In the genomic region with DNA sequence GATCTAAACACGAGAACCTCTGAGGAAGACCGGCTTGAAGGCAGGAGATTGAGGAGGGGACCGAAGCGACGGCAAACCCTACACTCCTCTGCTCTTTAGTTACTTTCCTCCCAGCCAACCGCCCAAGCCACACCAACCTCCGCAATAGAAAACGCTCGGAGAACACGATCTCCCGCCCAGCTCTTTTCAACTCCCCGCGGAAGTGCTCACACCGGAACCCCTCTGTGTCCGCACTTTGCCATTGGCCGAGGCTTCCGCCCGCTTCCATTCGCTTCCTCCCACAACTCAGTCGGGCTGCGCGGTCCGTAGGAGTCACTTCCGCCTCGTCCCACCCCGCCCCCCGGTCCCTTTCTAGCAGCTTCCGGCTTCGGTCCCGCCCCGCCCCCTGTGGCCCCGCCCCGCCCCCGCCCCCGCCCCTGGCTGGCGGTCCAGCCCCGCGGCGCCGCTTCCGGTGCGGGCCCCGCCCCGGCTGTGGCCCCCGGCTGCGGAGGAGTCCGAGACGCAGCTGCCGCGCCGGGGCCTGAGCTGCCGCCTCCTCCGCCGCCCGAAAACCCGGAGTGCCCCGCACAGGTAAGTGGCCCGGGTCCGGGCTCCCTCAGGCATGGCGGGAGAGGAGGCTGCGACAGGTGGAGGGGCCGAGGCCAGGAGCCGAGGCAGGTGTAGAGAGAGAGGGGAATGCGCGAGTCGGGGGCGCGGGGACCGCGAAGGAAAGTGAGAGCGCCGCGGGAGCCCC, we compare ENCODE assay signal across 1 cellular context.
A peak's percentile ranks its signal among the peaks of the same experiment; 100 is the strongest.
TF ChIP-seq lines count a peak whose summit lies in the region.

A gene with protein sequence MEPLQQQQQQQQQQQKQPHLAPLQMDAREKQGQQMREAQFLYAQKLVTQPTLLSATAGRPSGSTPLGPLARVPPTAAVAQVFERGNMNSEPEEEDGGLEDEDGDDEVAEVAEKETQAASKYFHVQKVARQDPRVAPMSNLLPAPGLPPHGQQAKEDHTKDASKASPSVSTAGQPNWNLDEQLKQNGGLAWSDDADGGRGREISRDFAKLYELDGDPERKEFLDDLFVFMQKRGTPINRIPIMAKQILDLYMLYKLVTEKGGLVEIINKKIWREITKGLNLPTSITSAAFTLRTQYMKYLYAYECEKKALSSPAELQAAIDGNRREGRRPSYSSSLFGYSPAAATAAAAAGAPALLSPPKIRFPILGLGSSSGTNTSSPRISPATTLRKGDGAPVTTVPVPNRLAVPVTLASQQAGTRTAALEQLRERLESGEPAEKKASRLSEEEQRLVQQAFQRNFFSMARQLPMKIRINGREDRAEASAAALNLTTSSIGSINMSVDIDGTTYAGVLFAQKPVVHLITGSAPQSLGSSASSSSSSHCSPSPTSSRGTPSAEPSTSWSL (plus strand): TSS at position 460 of the 733 bp plus-strand sequence. CDS start 2,717 bp downstream, outside the sequence.

TF ChIP-seq in HEK293, 187 proteins besides CTCF, POLR2A, EP300 and RAD21 (continued from another document and continues in another):
- TF ChIP-seq ZBTB17 (tag by site-specific recombination; IDR thresholded peaks at IDR 0.05): peak; percentile 4; the same call in 1 of the 2 replicates
- TF ChIP-seq, protein P1, sequence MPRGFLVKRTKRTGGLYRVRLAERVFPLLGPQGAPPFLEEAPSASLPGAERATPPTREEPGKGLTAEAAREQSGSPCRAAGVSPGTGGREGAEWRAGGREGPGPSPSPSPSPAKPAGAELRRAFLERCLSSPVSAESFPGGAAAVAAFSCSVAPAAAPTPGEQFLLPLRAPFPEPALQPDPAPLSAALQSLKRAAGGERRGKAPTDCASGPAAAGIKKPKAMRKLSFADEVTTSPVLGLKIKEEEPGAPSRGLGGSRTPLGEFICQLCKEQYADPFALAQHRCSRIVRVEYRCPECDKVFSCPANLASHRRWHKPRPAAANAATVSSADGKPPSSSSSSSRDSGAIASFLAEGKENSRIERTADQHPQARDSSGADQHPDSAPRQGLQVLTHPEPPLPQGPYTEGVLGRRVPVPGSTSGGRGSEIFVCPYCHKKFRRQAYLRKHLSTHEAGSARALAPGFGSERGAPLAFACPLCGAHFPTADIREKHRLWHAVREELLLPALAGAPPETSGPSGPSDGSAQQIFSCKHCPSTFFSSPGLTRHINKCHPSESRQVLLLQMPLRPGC (tag by site-specific recombination; IDR thresholded peaks at IDR 0.05): peak; percentile 54; the same call in 1 of the 2 replicates
- TF ChIP-seq GLI2 (tag by site-specific recombination; IDR thresholded peaks at IDR 0.05; ENCODE audit: borderline replicate concordance, low read depth): no peak
- TF ChIP-seq ZNF623 (tag by site-specific recombination; IDR thresholded peaks at IDR 0.05): no peak; the same call in 1 of the 2 replicates
- peak; percentile 76 for TF ChIP-seq ZIC2 (tag by site-specific recombination; IDR thresholded peaks at IDR 0.05)
- TF ChIP-seq, protein P2, sequence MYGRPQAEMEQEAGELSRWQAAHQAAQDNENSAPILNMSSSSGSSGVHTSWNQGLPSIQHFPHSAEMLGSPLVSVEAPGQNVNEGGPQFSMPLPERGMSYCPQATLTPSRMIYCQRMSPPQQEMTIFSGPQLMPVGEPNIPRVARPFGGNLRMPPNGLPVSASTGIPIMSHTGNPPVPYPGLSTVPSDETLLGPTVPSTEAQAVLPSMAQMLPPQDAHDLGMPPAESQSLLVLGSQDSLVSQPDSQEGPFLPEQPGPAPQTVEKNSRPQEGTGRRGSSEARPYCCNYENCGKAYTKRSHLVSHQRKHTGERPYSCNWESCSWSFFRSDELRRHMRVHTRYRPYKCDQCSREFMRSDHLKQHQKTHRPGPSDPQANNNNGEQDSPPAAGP (tag by site-specific recombination; IDR thresholded peaks at IDR 0.05): peak; percentile 30; the same call in 1 of the 2 replicates
- no peak for TF ChIP-seq ZNF621 (tag by site-specific recombination; IDR thresholded peaks at IDR 0.05)
- no peak for TF ChIP-seq ZNF747 (tag by site-specific recombination; IDR thresholded peaks at IDR 0.05)
- no peak for TF ChIP-seq ZNF23 (tag by site-specific recombination; IDR thresholded peaks at IDR 0.05; ENCODE audit: borderline replicate concordance)
- TF ChIP-seq, protein P3, sequence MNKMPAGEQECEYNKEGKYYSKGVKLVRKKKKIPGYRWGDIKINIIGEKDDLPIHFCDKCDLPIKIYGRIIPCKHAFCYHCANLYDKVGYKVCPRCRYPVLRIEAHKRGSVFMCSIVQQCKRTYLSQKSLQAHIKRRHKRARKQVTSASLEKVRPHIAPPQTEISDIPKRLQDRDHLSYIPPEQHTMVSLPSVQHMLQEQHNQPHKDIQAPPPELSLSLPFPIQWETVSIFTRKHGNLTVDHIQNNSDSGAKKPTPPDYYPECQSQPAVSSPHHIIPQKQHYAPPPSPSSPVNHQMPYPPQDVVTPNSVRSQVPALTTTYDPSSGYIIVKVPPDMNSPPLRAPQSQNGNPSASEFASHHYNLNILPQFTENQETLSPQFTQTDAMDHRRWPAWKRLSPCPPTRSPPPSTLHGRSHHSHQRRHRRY (tag by site-specific recombination; IDR thresholded peaks at IDR 0.05): no peak
- no peak for TF ChIP-seq BCL11B (tag by site-specific recombination; IDR thresholded peaks at IDR 0.05; ENCODE audit: low read depth)
- TF ChIP-seq ZNF132 (tag by site-specific recombination; IDR thresholded peaks at IDR 0.05; ENCODE audit: borderline replicate concordance): no peak
- TF ChIP-seq, protein P4, sequence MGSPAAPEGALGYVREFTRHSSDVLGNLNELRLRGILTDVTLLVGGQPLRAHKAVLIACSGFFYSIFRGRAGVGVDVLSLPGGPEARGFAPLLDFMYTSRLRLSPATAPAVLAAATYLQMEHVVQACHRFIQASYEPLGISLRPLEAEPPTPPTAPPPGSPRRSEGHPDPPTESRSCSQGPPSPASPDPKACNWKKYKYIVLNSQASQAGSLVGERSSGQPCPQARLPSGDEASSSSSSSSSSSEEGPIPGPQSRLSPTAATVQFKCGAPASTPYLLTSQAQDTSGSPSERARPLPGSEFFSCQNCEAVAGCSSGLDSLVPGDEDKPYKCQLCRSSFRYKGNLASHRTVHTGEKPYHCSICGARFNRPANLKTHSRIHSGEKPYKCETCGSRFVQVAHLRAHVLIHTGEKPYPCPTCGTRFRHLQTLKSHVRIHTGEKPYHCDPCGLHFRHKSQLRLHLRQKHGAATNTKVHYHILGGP (tag by site-specific recombination; IDR thresholded peaks at IDR 0.05): no peak
- TF ChIP-seq PRDM1 (tag by site-specific recombination; IDR thresholded peaks at IDR 0.05): peak; percentile 63; the same call in 1 of the 2 replicates
- no peak for TF ChIP-seq ZNF626 (tag by site-specific recombination; IDR thresholded peaks at IDR 0.05)
- TF ChIP-seq, protein P5, sequence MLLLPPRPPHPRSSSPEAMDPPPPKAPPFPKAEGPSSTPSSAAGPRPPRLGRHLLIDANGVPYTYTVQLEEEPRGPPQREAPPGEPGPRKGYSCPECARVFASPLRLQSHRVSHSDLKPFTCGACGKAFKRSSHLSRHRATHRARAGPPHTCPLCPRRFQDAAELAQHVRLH (tag by site-specific recombination; IDR thresholded peaks at IDR 0.05): peak; percentile 96
- TF ChIP-seq ZBTB1 (tag by site-specific recombination; IDR thresholded peaks at IDR 0.05): no peak; the same call in 1 of the 2 replicates
- TF ChIP-seq ZNF16 (tag by site-specific recombination; IDR thresholded peaks at IDR 0.05; ENCODE audit: low read depth): no peak
- TF ChIP-seq MZF1 (tag by site-specific recombination; IDR thresholded peaks at IDR 0.05; ENCODE audit: borderline replicate concordance): no peak
- no peak for TF ChIP-seq ZNF792 (tag by site-specific recombination; IDR thresholded peaks at IDR 0.05)
- no peak; the same call in 1 of the 2 replicates for TF ChIP-seq ZNF221 (tag by site-specific recombination; IDR thresholded peaks at IDR 0.05; ENCODE audit: borderline replicate concordance)
- peak; percentile 39; the same call in 1 of the 2 replicates for TF ChIP-seq ZFP69B (tag by site-specific recombination; IDR thresholded peaks at IDR 0.05)
- peak; percentile 64 for TF ChIP-seq KLF10 (tag by site-specific recombination; IDR thresholded peaks at IDR 0.05)
- no peak for TF ChIP-seq ZNF211 (tag by site-specific recombination; IDR thresholded peaks at IDR 0.05; ENCODE audit: low read depth)
- TF ChIP-seq, protein P6, sequence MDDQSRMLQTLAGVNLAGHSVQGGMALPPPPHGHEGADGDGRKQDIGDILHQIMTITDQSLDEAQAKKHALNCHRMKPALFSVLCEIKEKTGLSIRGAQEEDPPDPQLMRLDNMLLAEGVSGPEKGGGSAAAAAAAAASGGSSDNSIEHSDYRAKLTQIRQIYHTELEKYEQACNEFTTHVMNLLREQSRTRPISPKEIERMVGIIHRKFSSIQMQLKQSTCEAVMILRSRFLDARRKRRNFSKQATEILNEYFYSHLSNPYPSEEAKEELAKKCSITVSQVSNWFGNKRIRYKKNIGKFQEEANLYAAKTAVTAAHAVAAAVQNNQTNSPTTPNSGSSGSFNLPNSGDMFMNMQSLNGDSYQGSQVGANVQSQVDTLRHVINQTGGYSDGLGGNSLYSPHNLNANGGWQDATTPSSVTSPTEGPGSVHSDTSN (CRISPR knock-in tag; IDR thresholded peaks at IDR 0.05): 0 out of 2 replicates have a peak, but pooled peaks have one; percentile 49
- TF ChIP-seq, protein P7, sequence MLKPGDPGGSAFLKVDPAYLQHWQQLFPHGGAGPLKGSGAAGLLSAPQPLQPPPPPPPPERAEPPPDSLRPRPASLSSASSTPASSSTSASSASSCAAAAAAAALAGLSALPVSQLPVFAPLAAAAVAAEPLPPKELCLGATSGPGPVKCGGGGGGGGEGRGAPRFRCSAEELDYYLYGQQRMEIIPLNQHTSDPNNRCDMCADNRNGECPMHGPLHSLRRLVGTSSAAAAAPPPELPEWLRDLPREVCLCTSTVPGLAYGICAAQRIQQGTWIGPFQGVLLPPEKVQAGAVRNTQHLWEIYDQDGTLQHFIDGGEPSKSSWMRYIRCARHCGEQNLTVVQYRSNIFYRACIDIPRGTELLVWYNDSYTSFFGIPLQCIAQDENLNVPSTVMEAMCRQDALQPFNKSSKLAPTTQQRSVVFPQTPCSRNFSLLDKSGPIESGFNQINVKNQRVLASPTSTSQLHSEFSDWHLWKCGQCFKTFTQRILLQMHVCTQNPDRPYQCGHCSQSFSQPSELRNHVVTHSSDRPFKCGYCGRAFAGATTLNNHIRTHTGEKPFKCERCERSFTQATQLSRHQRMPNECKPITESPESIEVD (tag by site-specific recombination; IDR thresholded peaks at IDR 0.05): no peak
- peak; percentile 21; the same call in 1 of the 2 replicates for TF ChIP-seq ZNF558 (tag by site-specific recombination; IDR thresholded peaks at IDR 0.05)
- no peak for TF ChIP-seq KLF9 (tag by site-specific recombination; IDR thresholded peaks at IDR 0.05; ENCODE audit: low read depth)
- TF ChIP-seq, protein P8, sequence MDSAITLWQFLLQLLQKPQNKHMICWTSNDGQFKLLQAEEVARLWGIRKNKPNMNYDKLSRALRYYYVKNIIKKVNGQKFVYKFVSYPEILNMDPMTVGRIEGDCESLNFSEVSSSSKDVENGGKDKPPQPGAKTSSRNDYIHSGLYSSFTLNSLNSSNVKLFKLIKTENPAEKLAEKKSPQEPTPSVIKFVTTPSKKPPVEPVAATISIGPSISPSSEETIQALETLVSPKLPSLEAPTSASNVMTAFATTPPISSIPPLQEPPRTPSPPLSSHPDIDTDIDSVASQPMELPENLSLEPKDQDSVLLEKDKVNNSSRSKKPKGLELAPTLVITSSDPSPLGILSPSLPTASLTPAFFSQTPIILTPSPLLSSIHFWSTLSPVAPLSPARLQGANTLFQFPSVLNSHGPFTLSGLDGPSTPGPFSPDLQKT (IDR thresholded peaks at IDR 0.05; ENCODE audit: borderline replicate concordance, low read depth, low read length): no peak; the same call in 1 of the 2 replicates
- TF ChIP-seq IKZF3 (tag by site-specific recombination; IDR thresholded peaks at IDR 0.05): 0 out of 2 replicates have a peak, but pooled peaks have one; percentile 7
- TF ChIP-seq KLF16 (tag by site-specific recombination; IDR thresholded peaks at IDR 0.05): peak; percentile 20; the same call in 1 of the 2 replicates
- TF ChIP-seq, protein P9, sequence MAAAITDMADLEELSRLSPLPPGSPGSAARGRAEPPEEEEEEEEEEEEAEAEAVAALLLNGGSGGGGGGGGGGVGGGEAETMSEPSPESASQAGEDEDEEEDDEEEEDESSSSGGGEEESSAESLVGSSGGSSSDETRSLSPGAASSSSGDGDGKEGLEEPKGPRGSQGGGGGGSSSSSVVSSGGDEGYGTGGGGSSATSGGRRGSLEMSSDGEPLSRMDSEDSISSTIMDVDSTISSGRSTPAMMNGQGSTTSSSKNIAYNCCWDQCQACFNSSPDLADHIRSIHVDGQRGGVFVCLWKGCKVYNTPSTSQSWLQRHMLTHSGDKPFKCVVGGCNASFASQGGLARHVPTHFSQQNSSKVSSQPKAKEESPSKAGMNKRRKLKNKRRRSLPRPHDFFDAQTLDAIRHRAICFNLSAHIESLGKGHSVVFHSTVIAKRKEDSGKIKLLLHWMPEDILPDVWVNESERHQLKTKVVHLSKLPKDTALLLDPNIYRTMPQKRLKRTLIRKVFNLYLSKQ (tag by site-specific recombination; IDR thresholded peaks at IDR 0.05; ENCODE audit: borderline replicate concordance): 0 out of 2 replicates have a peak, but pooled peaks have one; percentile 43
- no peak for TF ChIP-seq ZNF473 (tag by site-specific recombination; IDR thresholded peaks at IDR 0.05)
- TF ChIP-seq, protein P10, sequence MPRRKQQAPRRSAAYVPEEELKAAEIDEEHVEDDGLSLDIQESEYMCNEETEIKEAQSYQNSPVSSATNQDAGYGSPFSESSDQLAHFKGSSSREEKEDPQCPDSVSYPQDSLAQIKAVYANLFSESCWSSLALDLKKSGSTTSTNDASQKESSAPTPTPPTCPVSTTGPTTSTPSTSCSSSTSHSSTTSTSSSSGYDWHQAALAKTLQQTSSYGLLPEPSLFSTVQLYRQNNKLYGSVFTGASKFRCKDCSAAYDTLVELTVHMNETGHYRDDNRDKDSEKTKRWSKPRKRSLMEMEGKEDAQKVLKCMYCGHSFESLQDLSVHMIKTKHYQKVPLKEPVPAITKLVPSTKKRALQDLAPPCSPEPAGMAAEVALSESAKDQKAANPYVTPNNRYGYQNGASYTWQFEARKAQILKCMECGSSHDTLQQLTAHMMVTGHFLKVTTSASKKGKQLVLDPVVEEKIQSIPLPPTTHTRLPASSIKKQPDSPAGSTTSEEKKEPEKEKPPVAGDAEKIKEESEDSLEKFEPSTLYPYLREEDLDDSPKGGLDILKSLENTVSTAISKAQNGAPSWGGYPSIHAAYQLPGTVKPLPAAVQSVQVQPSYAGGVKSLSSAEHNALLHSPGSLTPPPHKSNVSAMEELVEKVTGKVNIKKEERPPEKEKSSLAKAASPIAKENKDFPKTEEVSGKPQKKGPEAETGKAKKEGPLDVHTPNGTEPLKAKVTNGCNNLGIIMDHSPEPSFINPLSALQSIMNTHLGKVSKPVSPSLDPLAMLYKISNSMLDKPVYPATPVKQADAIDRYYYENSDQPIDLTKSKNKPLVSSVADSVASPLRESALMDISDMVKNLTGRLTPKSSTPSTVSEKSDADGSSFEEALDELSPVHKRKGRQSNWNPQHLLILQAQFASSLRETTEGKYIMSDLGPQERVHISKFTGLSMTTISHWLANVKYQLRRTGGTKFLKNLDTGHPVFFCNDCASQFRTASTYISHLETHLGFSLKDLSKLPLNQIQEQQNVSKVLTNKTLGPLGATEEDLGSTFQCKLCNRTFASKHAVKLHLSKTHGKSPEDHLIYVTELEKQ (tag by site-specific recombination; IDR thresholded peaks at IDR 0.05; ENCODE audit: borderline replicate concordance): peak; percentile 49; the same call in 1 of the 2 replicates
- TF ChIP-seq ZNF175 (tag by site-specific recombination; IDR thresholded peaks at IDR 0.05): no peak
- no peak for TF ChIP-seq HOXD13 (CRISPR knock-in tag; IDR thresholded peaks at IDR 0.05; ENCODE audit: borderline replicate concordance)
- 0 out of 2 replicates have a peak, but pooled peaks have one; percentile 37 for TF ChIP-seq ZNF791 (tag by site-specific recombination; IDR thresholded peaks at IDR 0.05)
- TF ChIP-seq ZNF10 (tag by site-specific recombination; IDR thresholded peaks at IDR 0.05): 0 out of 2 replicates have a peak, but pooled peaks have one; percentile 27
- no peak for TF ChIP-seq ZNF394 (tag by site-specific recombination; IDR thresholded peaks at IDR 0.05; ENCODE audit: borderline replicate concordance)
- no peak for TF ChIP-seq ZNF837 (tag by site-specific recombination; IDR thresholded peaks at IDR 0.05)
